ENCODE assay signal across 1 cellular context in the genomic region with DNA sequence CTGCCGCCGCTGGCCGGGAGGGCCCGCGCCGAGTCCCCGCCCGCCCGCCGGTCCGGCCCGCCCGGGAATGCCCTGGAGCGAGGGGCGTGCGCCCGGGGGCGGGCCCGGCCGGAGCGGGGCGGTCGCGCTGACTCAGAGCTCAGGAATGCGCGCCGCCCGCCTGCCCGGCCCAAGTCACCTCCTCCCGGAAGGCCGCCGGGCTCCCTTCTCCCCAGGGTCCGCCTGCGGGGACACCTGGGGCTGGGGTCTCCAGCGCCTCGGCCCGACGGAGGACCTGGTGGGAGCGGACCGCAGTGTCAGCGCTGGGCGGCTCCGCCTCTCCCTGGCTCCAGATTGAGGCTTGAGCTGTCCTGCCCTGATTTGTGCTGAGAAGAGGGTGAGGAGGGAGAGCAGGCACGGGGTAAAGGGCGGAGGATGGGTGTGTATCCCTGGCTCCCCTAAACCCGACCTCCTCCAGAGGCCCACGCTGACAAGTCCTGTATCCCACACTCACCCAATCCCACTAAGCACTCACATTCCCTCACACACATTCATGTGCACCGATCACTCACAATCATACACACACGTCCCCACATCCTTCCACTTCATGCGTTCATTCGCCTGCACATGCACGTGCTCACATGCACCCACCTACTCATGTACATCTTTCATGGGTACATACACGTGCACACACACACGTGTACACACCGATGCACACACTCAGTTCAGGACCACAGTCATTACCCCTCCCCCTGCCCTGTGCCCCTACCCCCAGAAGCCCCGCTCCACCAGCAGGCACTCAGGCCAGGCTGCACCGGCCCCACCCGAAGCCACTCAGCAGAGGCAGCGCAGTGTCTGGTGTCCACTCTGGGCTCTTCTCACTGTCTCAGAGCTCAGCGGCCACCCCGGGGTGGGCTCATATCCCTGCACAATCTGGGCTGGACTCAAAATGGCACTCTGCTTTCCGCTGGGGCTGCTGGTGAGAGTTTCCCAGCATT.
A peak's percentile ranks its signal among the peaks of the same experiment; 100 is the strongest.
TF ChIP-seq lines count a peak whose summit lies in the region.

A gene with protein sequence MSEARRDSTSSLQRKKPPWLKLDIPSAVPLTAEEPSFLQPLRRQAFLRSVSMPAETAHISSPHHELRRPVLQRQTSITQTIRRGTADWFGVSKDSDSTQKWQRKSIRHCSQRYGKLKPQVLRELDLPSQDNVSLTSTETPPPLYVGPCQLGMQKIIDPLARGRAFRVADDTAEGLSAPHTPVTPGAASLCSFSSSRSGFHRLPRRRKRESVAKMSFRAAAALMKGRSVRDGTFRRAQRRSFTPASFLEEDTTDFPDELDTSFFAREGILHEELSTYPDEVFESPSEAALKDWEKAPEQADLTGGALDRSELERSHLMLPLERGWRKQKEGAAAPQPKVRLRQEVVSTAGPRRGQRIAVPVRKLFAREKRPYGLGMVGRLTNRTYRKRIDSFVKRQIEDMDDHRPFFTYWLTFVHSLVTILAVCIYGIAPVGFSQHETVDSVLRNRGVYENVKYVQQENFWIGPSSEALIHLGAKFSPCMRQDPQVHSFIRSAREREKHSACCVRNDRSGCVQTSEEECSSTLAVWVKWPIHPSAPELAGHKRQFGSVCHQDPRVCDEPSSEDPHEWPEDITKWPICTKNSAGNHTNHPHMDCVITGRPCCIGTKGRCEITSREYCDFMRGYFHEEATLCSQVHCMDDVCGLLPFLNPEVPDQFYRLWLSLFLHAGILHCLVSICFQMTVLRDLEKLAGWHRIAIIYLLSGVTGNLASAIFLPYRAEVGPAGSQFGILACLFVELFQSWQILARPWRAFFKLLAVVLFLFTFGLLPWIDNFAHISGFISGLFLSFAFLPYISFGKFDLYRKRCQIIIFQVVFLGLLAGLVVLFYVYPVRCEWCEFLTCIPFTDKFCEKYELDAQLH (minus strand): TSS at position 71 of the 977 bp plus-strand sequence. CDS start 7,616 bp downstream, outside the sequence.

TF ChIP-seq in HepG2, 621 proteins besides CTCF, POLR2A, EP300 and RAD21 (continued from another document and continues in another):
- TF ChIP-seq ZNF44 (CRISPR knock-in tag; IDR thresholded peaks at IDR 0.05) (no peak), ZNF432 (CRISPR knock-in tag; IDR thresholded peaks at IDR 0.05; ENCODE audit: borderline replicate concordance) (no peak), HMGA1 (CRISPR knock-in tag; conservative IDR thresholded peaks at IDR 0.05) (no peak), RFX5 (IDR thresholded peaks at IDR 0.05; ENCODE audit: low read depth, low read length) (no peak), EEA1 (CRISPR knock-in tag; IDR thresholded peaks at IDR 0.05; ENCODE audit: borderline replicate concordance) (0 out of 2 replicates have a peak, but pooled peaks have one; percentile 33), NR3C1 (CRISPR knock-in tag; IDR thresholded peaks at IDR 0.05) (no peak), KDM3A (CRISPR knock-in tag; IDR thresholded peaks at IDR 0.05; ENCODE audit: low read depth) (no peak), KAT7 (CRISPR knock-in tag; IDR thresholded peaks at IDR 0.05; ENCODE audit: borderline replicate concordance) (no peak), ZNF552 (CRISPR knock-in tag; IDR thresholded peaks at IDR 0.05; ENCODE audit: borderline replicate concordance) (no peak), FOXA1 (IDR thresholded peaks at IDR 0.05) (no peak), FOXA1 (CRISPR knock-in tag; IDR thresholded peaks at IDR 0.05) (no peak), GTF2F1 (IDR thresholded peaks at IDR 0.05; ENCODE audit: low read length) (no peak), KMT2A (CRISPR knock-in tag; IDR thresholded peaks at IDR 0.05) (no peak), KDM2A (CRISPR knock-in tag; IDR thresholded peaks at IDR 0.05; ENCODE audit: borderline replicate concordance, low read depth) (peak; percentile 42; the same call in 1 of the 2 replicates), NFE2L1 (CRISPR knock-in tag; IDR thresholded peaks at IDR 0.05; ENCODE audit: borderline replicate concordance) (no peak), HOXD1 (CRISPR knock-in tag; IDR thresholded peaks at IDR 0.05) (no peak), YY1 (IDR thresholded peaks at IDR 0.05; ENCODE audit: insufficient read depth, insufficient replicate concordance, low read depth, low read length) (peak; percentile 43), ZKSCAN1 (IDR thresholded peaks at IDR 0.05; ENCODE audit: low read length) (no peak), HOXA9 (CRISPR knock-in tag; IDR thresholded peaks at IDR 0.05; ENCODE audit: borderline replicate concordance) (no peak), MYC (CRISPR knock-in tag; IDR thresholded peaks at IDR 0.05; ENCODE audit: borderline replicate concordance) (peak; percentile 44; the same call in 1 of the 2 replicates), SUZ12 (IDR thresholded peaks at IDR 0.05; ENCODE audit: low read depth, low read length) (no peak), NFYB (CRISPR knock-in tag; IDR thresholded peaks at IDR 0.05) (no peak), SYNCRIP (IDR thresholded peaks at IDR 0.05; ENCODE audit: insufficient read depth, low read depth, low read length) (no peak), POLR2AphosphoS2 (IDR thresholded peaks at IDR 0.05; ENCODE audit: low read depth, low read length) (no peak), ZNF10 (CRISPR knock-in tag; IDR thresholded peaks at IDR 0.05; ENCODE audit: borderline replicate concordance, low read depth) (no peak)
- TF ChIP-seq, protein P1, sequence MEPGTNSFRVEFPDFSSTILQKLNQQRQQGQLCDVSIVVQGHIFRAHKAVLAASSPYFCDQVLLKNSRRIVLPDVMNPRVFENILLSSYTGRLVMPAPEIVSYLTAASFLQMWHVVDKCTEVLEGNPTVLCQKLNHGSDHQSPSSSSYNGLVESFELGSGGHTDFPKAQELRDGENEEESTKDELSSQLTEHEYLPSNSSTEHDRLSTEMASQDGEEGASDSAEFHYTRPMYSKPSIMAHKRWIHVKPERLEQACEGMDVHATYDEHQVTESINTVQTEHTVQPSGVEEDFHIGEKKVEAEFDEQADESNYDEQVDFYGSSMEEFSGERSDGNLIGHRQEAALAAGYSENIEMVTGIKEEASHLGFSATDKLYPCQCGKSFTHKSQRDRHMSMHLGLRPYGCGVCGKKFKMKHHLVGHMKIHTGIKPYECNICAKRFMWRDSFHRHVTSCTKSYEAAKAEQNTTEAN (CRISPR knock-in tag; conservative IDR thresholded peaks at IDR 0.05): no peak
- TF ChIP-seq, protein P2, sequence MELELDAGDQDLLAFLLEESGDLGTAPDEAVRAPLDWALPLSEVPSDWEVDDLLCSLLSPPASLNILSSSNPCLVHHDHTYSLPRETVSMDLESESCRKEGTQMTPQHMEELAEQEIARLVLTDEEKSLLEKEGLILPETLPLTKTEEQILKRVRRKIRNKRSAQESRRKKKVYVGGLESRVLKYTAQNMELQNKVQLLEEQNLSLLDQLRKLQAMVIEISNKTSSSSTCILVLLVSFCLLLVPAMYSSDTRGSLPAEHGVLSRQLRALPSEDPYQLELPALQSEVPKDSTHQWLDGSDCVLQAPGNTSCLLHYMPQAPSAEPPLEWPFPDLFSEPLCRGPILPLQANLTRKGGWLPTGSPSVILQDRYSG (CRISPR knock-in tag; IDR thresholded peaks at IDR 0.05): no peak
- TF ChIP-seq, protein P3, sequence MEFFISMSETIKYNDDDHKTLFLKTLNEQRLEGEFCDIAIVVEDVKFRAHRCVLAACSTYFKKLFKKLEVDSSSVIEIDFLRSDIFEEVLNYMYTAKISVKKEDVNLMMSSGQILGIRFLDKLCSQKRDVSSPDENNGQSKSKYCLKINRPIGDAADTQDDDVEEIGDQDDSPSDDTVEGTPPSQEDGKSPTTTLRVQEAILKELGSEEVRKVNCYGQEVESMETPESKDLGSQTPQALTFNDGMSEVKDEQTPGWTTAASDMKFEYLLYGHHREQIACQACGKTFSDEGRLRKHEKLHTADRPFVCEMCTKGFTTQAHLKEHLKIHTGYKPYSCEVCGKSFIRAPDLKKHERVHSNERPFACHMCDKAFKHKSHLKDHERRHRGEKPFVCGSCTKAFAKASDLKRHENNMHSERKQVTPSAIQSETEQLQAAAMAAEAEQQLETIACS (CRISPR knock-in tag; IDR thresholded peaks at IDR 0.05): 0 out of 2 replicates have a peak, but pooled peaks have one; percentile 42
- TF ChIP-seq, protein P4, sequence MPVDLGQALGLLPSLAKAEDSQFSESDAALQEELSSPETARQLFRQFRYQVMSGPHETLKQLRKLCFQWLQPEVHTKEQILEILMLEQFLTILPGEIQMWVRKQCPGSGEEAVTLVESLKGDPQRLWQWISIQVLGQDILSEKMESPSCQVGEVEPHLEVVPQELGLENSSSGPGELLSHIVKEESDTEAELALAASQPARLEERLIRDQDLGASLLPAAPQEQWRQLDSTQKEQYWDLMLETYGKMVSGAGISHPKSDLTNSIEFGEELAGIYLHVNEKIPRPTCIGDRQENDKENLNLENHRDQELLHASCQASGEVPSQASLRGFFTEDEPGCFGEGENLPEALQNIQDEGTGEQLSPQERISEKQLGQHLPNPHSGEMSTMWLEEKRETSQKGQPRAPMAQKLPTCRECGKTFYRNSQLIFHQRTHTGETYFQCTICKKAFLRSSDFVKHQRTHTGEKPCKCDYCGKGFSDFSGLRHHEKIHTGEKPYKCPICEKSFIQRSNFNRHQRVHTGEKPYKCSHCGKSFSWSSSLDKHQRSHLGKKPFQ (CRISPR knock-in tag; IDR thresholded peaks at IDR 0.05; ENCODE audit: insufficient replicate concordance): no peak
- TF ChIP-seq, protein P5, sequence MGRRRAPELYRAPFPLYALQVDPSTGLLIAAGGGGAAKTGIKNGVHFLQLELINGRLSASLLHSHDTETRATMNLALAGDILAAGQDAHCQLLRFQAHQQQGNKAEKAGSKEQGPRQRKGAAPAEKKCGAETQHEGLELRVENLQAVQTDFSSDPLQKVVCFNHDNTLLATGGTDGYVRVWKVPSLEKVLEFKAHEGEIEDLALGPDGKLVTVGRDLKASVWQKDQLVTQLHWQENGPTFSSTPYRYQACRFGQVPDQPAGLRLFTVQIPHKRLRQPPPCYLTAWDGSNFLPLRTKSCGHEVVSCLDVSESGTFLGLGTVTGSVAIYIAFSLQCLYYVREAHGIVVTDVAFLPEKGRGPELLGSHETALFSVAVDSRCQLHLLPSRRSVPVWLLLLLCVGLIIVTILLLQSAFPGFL (CRISPR knock-in tag; IDR thresholded peaks at IDR 0.05): no peak
- TF ChIP-seq, protein P6, sequence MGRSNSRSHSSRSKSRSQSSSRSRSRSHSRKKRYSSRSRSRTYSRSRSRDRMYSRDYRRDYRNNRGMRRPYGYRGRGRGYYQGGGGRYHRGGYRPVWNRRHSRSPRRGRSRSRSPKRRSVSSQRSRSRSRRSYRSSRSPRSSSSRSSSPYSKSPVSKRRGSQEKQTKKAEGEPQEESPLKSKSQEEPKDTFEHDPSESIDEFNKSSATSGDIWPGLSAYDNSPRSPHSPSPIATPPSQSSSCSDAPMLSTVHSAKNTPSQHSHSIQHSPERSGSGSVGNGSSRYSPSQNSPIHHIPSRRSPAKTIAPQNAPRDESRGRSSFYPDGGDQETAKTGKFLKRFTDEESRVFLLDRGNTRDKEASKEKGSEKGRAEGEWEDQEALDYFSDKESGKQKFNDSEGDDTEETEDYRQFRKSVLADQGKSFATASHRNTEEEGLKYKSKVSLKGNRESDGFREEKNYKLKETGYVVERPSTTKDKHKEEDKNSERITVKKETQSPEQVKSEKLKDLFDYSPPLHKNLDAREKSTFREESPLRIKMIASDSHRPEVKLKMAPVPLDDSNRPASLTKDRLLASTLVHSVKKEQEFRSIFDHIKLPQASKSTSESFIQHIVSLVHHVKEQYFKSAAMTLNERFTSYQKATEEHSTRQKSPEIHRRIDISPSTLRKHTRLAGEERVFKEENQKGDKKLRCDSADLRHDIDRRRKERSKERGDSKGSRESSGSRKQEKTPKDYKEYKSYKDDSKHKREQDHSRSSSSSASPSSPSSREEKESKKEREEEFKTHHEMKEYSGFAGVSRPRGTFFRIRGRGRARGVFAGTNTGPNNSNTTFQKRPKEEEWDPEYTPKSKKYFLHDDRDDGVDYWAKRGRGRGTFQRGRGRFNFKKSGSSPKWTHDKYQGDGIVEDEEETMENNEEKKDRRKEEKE (IDR thresholded peaks at IDR 0.05): no peak
- TF ChIP-seq, protein P7, sequence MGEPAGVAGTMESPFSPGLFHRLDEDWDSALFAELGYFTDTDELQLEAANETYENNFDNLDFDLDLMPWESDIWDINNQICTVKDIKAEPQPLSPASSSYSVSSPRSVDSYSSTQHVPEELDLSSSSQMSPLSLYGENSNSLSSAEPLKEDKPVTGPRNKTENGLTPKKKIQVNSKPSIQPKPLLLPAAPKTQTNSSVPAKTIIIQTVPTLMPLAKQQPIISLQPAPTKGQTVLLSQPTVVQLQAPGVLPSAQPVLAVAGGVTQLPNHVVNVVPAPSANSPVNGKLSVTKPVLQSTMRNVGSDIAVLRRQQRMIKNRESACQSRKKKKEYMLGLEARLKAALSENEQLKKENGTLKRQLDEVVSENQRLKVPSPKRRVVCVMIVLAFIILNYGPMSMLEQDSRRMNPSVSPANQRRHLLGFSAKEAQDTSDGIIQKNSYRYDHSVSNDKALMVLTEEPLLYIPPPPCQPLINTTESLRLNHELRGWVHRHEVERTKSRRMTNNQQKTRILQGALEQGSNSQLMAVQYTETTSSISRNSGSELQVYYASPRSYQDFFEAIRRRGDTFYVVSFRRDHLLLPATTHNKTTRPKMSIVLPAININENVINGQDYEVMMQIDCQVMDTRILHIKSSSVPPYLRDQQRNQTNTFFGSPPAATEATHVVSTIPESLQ (CRISPR knock-in tag; conservative IDR thresholded peaks at IDR 0.05): no peak
- TF ChIP-seq, protein P8, sequence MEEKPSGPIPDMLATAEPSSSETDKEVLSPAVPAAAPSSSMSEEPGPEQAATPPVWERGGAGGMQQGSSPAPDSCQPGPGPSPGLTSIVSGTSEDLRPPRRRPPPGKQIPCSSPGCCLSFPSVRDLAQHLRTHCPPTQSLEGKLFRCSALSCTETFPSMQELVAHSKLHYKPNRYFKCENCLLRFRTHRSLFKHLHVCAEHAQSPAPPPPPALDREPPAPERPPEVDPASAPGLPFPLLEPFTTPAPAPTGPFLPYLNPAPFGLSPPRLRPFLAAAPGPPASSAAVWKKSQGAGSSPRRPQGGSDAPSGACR (CRISPR knock-in tag; IDR thresholded peaks at IDR 0.05): no peak
- TF ChIP-seq, protein P9, sequence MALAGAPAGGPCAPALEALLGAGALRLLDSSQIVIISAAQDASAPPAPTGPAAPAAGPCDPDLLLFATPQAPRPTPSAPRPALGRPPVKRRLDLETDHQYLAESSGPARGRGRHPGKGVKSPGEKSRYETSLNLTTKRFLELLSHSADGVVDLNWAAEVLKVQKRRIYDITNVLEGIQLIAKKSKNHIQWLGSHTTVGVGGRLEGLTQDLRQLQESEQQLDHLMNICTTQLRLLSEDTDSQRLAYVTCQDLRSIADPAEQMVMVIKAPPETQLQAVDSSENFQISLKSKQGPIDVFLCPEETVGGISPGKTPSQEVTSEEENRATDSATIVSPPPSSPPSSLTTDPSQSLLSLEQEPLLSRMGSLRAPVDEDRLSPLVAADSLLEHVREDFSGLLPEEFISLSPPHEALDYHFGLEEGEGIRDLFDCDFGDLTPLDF (CRISPR knock-in tag; IDR thresholded peaks at IDR 0.05): no peak
- TF ChIP-seq, protein P10, sequence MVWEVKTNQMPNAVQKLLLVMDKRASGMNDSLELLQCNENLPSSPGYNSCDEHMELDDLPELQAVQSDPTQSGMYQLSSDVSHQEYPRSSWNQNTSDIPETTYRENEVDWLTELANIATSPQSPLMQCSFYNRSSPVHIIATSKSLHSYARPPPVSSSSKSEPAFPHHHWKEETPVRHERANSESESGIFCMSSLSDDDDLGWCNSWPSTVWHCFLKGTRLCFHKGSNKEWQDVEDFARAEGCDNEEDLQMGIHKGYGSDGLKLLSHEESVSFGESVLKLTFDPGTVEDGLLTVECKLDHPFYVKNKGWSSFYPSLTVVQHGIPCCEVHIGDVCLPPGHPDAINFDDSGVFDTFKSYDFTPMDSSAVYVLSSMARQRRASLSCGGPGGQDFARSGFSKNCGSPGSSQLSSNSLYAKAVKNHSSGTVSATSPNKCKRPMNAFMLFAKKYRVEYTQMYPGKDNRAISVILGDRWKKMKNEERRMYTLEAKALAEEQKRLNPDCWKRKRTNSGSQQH (CRISPR knock-in tag; IDR thresholded peaks at IDR 0.05; ENCODE audit: low read depth): no peak
